Comparison of ENCODE assay signal across 1 cellular context in genomic region chr5:132425009-132425937, GRCh38.
TF ChIP-seq lines count a peak whose summit lies in the region.

No MANE protein-coding gene starts in this region.

TF ChIP-seq in GM12878, 131 proteins besides CTCF, POLR2A, EP300 and RAD21 (continued from another document and continues in another):
- TF ChIP-seq ZNF622 (IDR thresholded peaks at IDR 0.05): no peak
- peak; percentile 81 for TF ChIP-seq NBN (IDR thresholded peaks at IDR 0.05)
- TF ChIP-seq BACH1 (IDR thresholded peaks at IDR 0.05; ENCODE audit: borderline replicate concordance): peak; percentile 28; the same call in 1 of the 2 replicates
- TF ChIP-seq NRF1 (conservative IDR thresholded peaks at IDR 0.05; ENCODE audit: low read depth, low read length): no peak
- TF ChIP-seq E2F4 (IDR thresholded peaks at IDR 0.05; ENCODE audit: low read depth, low read length): no peak
- TF ChIP-seq YBX1 (IDR thresholded peaks at IDR 0.05): no peak
- peak; percentile 40; the same call in 1 of the 2 replicates for TF ChIP-seq SMAD5 (IDR thresholded peaks at IDR 0.05; ENCODE audit: low read depth)
- 0 out of 2 replicates have a peak, but pooled peaks have one; percentile 83 for TF ChIP-seq CHD4 (IDR thresholded peaks at IDR 0.05)
- TF ChIP-seq SREBF2 (IDR thresholded peaks at IDR 0.05; ENCODE audit: low read length): no peak
- peak; percentile 95 for TF ChIP-seq MEF2B (IDR thresholded peaks at IDR 0.05; ENCODE audit: partially characterized antibody, poor library complexity, severe bottlenecking)
- peak; percentile 98 for TF ChIP-seq MEF2A (IDR thresholded peaks at IDR 0.05; ENCODE audit: insufficient read depth, low read depth, low read length)
- TF ChIP-seq TCF7 (IDR thresholded peaks at IDR 0.05; ENCODE audit: borderline replicate concordance): peak; percentile 89
- no peak for TF ChIP-seq GABPA (IDR thresholded peaks at IDR 0.05; ENCODE audit: low read depth)
- peak; percentile 81 for TF ChIP-seq EED (IDR thresholded peaks at IDR 0.05; ENCODE audit: low read depth)
- TF ChIP-seq MLLT1 (IDR thresholded peaks at IDR 0.05): peak; percentile 68; the same call in 1 of the 2 replicates
- peak; percentile 94 for TF ChIP-seq ATF7 (IDR thresholded peaks at IDR 0.05; ENCODE audit: low read depth)
- peak; percentile 53; the same call in 1 of the 2 replicates for TF ChIP-seq ZNF24 (IDR thresholded peaks at IDR 0.05)
- TF ChIP-seq LARP7 (IDR thresholded peaks at IDR 0.05): no peak
- TF ChIP-seq SIN3A (IDR thresholded peaks at IDR 0.05; ENCODE audit: low read depth, low read length): 0 out of 2 replicates have a peak, but pooled peaks have one; percentile 44
- no peak for TF ChIP-seq ZBTB33 (IDR thresholded peaks at IDR 0.05)
- no peak for TF ChIP-seq TCF3 (IDR thresholded peaks at IDR 0.05; ENCODE audit: borderline replicate concordance, insufficient read depth, low read depth, low read length)
- TF ChIP-seq YY1 (IDR thresholded peaks at IDR 0.05; ENCODE audit: low read depth, low read length): peak; percentile 80
- TF ChIP-seq SMAD1 (IDR thresholded peaks at IDR 0.05; ENCODE audit: low read depth, partially characterized antibody): peak; percentile 72
- TF ChIP-seq HSF1 (IDR thresholded peaks at IDR 0.05; ENCODE audit: low read depth, low read length): no peak
- peak; percentile 42; the same call in 1 of the 2 replicates for TF ChIP-seq RB1 (IDR thresholded peaks at IDR 0.05; ENCODE audit: borderline replicate concordance)
- no peak for TF ChIP-seq PAX8 (IDR thresholded peaks at IDR 0.05)
- no peak for TF ChIP-seq KAT2A (conservative IDR thresholded peaks at IDR 0.05; ENCODE audit: control insufficient read depth, low read depth, low read length)
- peak; percentile 97 to 98 for TF ChIP-seq BHLHE40 (IDR thresholded peaks at IDR 0.05; ENCODE audit: borderline replicate concordance in 1 of 2, low read depth in 2 of 2, low read length in 1 of 2)
- peak; percentile 69; the same call in 1 of the 2 replicates for TF ChIP-seq CHD2 (IDR thresholded peaks at IDR 0.05; ENCODE audit: borderline replicate concordance, low read depth, low read length)
- 0 out of 2 replicates have a peak, but pooled peaks have one; percentile 61 for TF ChIP-seq SMARCA5 (IDR thresholded peaks at IDR 0.05)
- TF ChIP-seq POLR2AphosphoS2 (IDR thresholded peaks at IDR 0.05; ENCODE audit: low read depth, low read length): peak; percentile 58; the same call in 1 of the 2 replicates
- peak; percentile 93 for TF ChIP-seq ZBED1 (IDR thresholded peaks at IDR 0.05; ENCODE audit: borderline replicate concordance)
- peak; percentile 85 for TF ChIP-seq BCL11A (IDR thresholded peaks at IDR 0.05; ENCODE audit: low read depth, low read length)
- no peak for TF ChIP-seq EZH2 (IDR thresholded peaks at IDR 0.05; ENCODE audit: borderline replicate concordance, control insufficient read depth, low read depth, low read length)
- TF ChIP-seq STAT3 (IDR thresholded peaks at IDR 0.05; ENCODE audit: low read depth, low read length): peak; percentile 69; the same call in 1 of the 2 replicates
- TF ChIP-seq RBBP5 (conservative IDR thresholded peaks at IDR 0.05): no peak
- TF ChIP-seq PBX3 (IDR thresholded peaks at IDR 0.05; ENCODE audit: insufficient replicate concordance, low read depth, low read length): no peak
- TF ChIP-seq CBFB (IDR thresholded peaks at IDR 0.05; ENCODE audit: low read depth): peak; percentile 56; the same call in 1 of the 2 replicates
- no peak for TF ChIP-seq ATF3 (IDR thresholded peaks at IDR 0.05; ENCODE audit: borderline replicate concordance, extremely low read depth, low read depth, low read length)
- TF ChIP-seq MYB (IDR thresholded peaks at IDR 0.05; ENCODE audit: borderline replicate concordance, low read depth, low read length): no peak
- no peak for TF ChIP-seq KDM1A (IDR thresholded peaks at IDR 0.05; ENCODE audit: borderline replicate concordance)
- 0 out of 2 replicates have a peak, but pooled peaks have one; percentile 2 for TF ChIP-seq SMC3 (IDR thresholded peaks at IDR 0.05; ENCODE audit: borderline replicate concordance, low read length)
- TF ChIP-seq E4F1 (IDR thresholded peaks at IDR 0.05; ENCODE audit: borderline replicate concordance, partially characterized antibody): no peak
- TF ChIP-seq HDAC2 (IDR thresholded peaks at IDR 0.05): no peak
- no peak for TF ChIP-seq BCLAF1 (IDR thresholded peaks at IDR 0.05)
- TF ChIP-seq TCF12 (IDR thresholded peaks at IDR 0.05; ENCODE audit: low read depth, low read length): peak; percentile 70; the same call in 1 of the 2 replicates
- TF ChIP-seq SREBF1 (IDR thresholded peaks at IDR 0.05; ENCODE audit: low read length): no peak
- TF ChIP-seq CHD1 (IDR thresholded peaks at IDR 0.05; ENCODE audit: low read depth, low read length): no peak; the same call in 1 of the 2 replicates
- TF ChIP-seq PKNOX1 (IDR thresholded peaks at IDR 0.05): peak; percentile 73
- TF ChIP-seq ELK1 (IDR thresholded peaks at IDR 0.05; ENCODE audit: low read depth, low read length): no peak
- TF ChIP-seq USF2 (IDR thresholded peaks at IDR 0.05; ENCODE audit: borderline replicate concordance, low read depth, low read length): peak; percentile 49; the same call in 1 of the 2 replicates
- TF ChIP-seq TBL1XR1 (IDR thresholded peaks at IDR 0.05; ENCODE audit: low read depth, low read length): peak; percentile 64
- TF ChIP-seq ZSCAN29 (IDR thresholded peaks at IDR 0.05): no peak
